Comparison of ENCODE assay signal across 11 cellular contexts in the genomic region with DNA sequence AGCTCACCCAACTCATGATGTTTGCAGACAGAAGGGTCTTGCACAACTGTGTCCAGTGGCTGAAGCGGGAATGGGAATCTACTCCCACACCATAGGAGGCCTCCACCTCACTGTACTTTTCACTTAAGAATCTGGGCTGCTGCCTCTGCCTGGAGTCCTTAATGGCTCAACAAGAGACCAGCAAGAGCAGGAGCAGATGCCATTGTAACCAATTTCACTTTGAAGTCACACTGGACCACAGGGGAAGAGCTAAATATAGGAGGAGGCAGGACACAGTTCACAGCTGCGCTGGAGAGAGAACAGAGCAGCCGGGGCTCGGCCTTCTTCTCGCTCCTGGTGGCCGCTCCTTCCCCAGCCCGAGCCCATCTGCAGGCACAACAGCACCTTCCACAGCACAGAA.
A peak's percentile ranks its signal among the peaks of the same experiment; 100 is the strongest.
DNase-seq lines count a peak whose midpoint lies in the region; ATAC-seq and TF ChIP-seq lines count a peak whose summit lies in the region.
"Had no signal": no experiment of that assay in that cellular context is flagged by ENCODE, and none has a peak within 500 bp of the region (broad histone marks: within the 10 kb centered on the region; RNA-seq: fewer than 3 reads in every experiment).

No MANE protein-coding gene starts in this region.

- intact Hi-C loops in IMR-90 (cut with micrococcal nuclease) (no loop called here), mammary epithelial cell (cut with micrococcal nuclease) (no loop called here)

- TF ChIP-seq POLR2A in IMR-90 (IDR thresholded peaks at IDR 0.05; ENCODE audit: low read depth, low read length): no peak

- ATAC-seq in IMR-90 (ENCODE audit: low read depth) (peak; percentile 37), HG03521 (IDR thresholded peaks at IDR 0.05; ENCODE audit: unreplicated experiment) (no peak)

- H4K8ac ChIP-seq in IMR-90 (ENCODE audit: low read depth in 2 of 2, low read length in 2 of 2): no peak overlapping the region

- H3K9ac ChIP-seq in IMR-90 (ENCODE audit: low read depth, low read length) (no peak overlapping the region), mammary epithelial cell (ENCODE audit: insufficient read depth, low read length) (no peak overlapping the region)

- H3K79me1 ChIP-seq in IMR-90 (ENCODE audit: low read depth in 1 of 2, low read length in 2 of 2): peaks cover 5 to 28% of the 10 kb centered on the region in 2 experiments; a peak in 3 of 4 replicates

- H3K4me1 ChIP-seq in IMR-90 (ENCODE audit: control insufficient read depth, insufficient read depth, low read length) (peaks cover 5% of the 10 kb centered on the region), mammary epithelial cell (ENCODE audit: insufficient read depth, low read length) (peaks cover 23% of the 10 kb centered on the region)

- H3K4me2 ChIP-seq in IMR-90 (ENCODE audit: low read depth, low read length): 0 out of 2 replicates have a peak overlapping the region, but pooled peaks have one; percentile 1
- H3K4me2 ChIP-seq in mammary epithelial cell (ENCODE audit: insufficient read depth, low read depth, low read length): no peak overlapping the region

- H3K27ac ChIP-seq in IMR-90 (ENCODE audit: insufficient read depth, low read length): no peak overlapping the region
- no peak overlapping the region for H3K27ac ChIP-seq in mammary epithelial cell (ENCODE audit: insufficient read depth, low read depth, low read length)

- no TSS peak for BruUV-seq in IMR-90 (replicated peaks; lab: Mats Ljungman, UMichigan)
- no TSS peak for BruUV-seq in mammary epithelial cell (replicated peaks; lab: Mats Ljungman, UMichigan)

- TF ChIP-seq RAD21 in IMR-90 (IDR thresholded peaks at IDR 0.05; ENCODE audit: low read length): no peak

- DNase-seq in IMR-90: peak; percentile 29
- no peak for DNase-seq in mammary epithelial cell
- peak; percentile 83 for DNase-seq in islet precursor cell
- DNase-seq in renal cortical epithelial cell (ENCODE audit: low read depth): peak; percentile 51
- DNase-seq in NK-92 treated with Interleukin-12 subunit alpha and Interleukin-12 subunit beta, amount 100 ng/mL, for 24 hours (lab: John Stamatoyannopoulos, UW): no peak
- no peak for DNase-seq in HPDE6-E6E7 (ENCODE audit: extremely low spot score)
- DNase-seq in LoVo (ENCODE audit: low spot score): no peak
- DNase-seq: activated CD4-positive, alpha-beta T cell treated with anti-CD3 and anti-CD28 coated beads, Interleukin-2, amount 10 ng/mL, durations not matched to agents 24 days and 14 days; H7; T-helper 1 cell had no signal

- no peak overlapping the region for H3K18ac ChIP-seq in IMR-90 (ENCODE audit: low read depth, low read length)

- TF ChIP-seq CTCF in IMR-90 (conservative IDR thresholded peaks at IDR 0.05; ENCODE audit: low read depth, low read length) (no peak), mammary epithelial cell (conservative IDR thresholded peaks at IDR 0.05 in 1 of 2, IDR thresholded peaks at IDR 0.05 in 1 of 2; ENCODE audit: extremely low read depth in 1 of 2, insufficient read depth in 1 of 2, low read depth in 1 of 2, low read length in 2 of 2) (no peak)

- H3K27me3 ChIP-seq in IMR-90 (ENCODE audit: control insufficient read depth, insufficient read depth, low read length) (no peaks in the 10 kb centered on the region), mammary epithelial cell (ENCODE audit: insufficient read depth, low read length) (no peaks in the 10 kb centered on the region)

- H3K79me2 ChIP-seq in mammary epithelial cell (ENCODE audit: insufficient read depth, low read length): no peaks in the 10 kb centered on the region

- H3K23ac ChIP-seq in IMR-90 (ENCODE audit: low read depth, low read length): no peak overlapping the region

- H3K4me3 ChIP-seq in IMR-90 (ENCODE audit: insufficient read depth, low read depth, low read length) (no peak overlapping the region), mammary epithelial cell (replicated peaks in 1 of 3; ENCODE audit: insufficient read depth in 1 of 3, low read depth in 2 of 3, low read length in 3 of 3) (no peak overlapping the region)

- POLR2A ChIA-PET in IMR-90 (lab: Charles Lee; ENCODE audit: unreplicated experiment): no interaction called here

- WGBS in IMR-90 (ENCODE audit: extremely low coverage in 2 of 2, insufficient read length in 1 of 2), 2 experiments: 65% methylated on average over 4 of the region's 7 CpGs; no CpG with 5 or more reads in 1 of the 2 experiments
- WGBS in mammary epithelial cell (ENCODE audit: low coverage, missing lambda C conversion rate): 83% methylated on average over 7 of the region's 7 CpGs

- H4K20me1 ChIP-seq in IMR-90 (ENCODE audit: insufficient read depth, low read length) (no peaks in the 10 kb centered on the region), mammary epithelial cell (ENCODE audit: insufficient read depth, low read length) (no peaks in the 10 kb centered on the region)

- no peak overlapping the region for H2BK15ac ChIP-seq in IMR-90 (ENCODE audit: low read depth, low read length)

- H2AK9ac ChIP-seq in IMR-90 (replicated peaks; ENCODE audit: low read depth, low read length, poor library complexity): no peak overlapping the region

- no peak overlapping the region for H2BK5ac ChIP-seq in IMR-90 (ENCODE audit: low read depth, low read length, poor library complexity, severe bottlenecking)

- H2BK120ac ChIP-seq in IMR-90 (ENCODE audit: low read depth, low read length): no peak overlapping the region

- H3K9me1 ChIP-seq in IMR-90 (ENCODE audit: insufficient read depth, low read length): peaks cover 10% of the 10 kb centered on the region

- H3K56ac ChIP-seq in IMR-90 (ENCODE audit: extremely low read depth, insufficient read depth, low read length): no peak overlapping the region

- H4K5ac ChIP-seq in IMR-90 (ENCODE audit: low read depth, low read length): no peak overlapping the region

- in situ Hi-C loops in IMR-90 (cut with MboI; ENCODE audit: low sequenced_read_pairs): no loop called here
- in situ Hi-C loops in mammary epithelial cell (cut with MboI; ENCODE audit: low sequenced_read_pairs in 2 of 2): no loop called here

- H2BK20ac ChIP-seq in IMR-90 (ENCODE audit: low read depth, low read length): 0 out of 2 replicates have a peak overlapping the region, but pooled peaks have one; percentile 22

- no peak overlapping the region for H2AFZ ChIP-seq in IMR-90 (replicated peaks; ENCODE audit: low read length, poor library complexity)
- H2AFZ ChIP-seq in mammary epithelial cell (ENCODE audit: low read depth, low read length): peak overlapping the region; percentile 28

- H3K36me3 ChIP-seq in IMR-90 (ENCODE audit: control insufficient read depth, insufficient read depth, low read length) (peaks cover 7% of the 10 kb centered on the region; the same call in 1 of the 2 replicates), mammary epithelial cell (ENCODE audit: insufficient read depth, low read length) (no peaks in the 10 kb centered on the region)

- H2AK5ac ChIP-seq in IMR-90 (ENCODE audit: low read depth, low read length): no peak overlapping the region

- dilution Hi-C loops in IMR-90 (cut with HindIII; ENCODE audit: low sequenced_read_pairs, unreplicated experiment) (no loop called here), mammary epithelial cell (cut with HindIII; ENCODE audit: low sequenced_read_pairs) (no loop called here)

- H3K9me3 ChIP-seq in IMR-90 (ENCODE audit: control insufficient read depth, insufficient read depth, low read length) (no peaks in the 10 kb centered on the region), mammary epithelial cell (replicated peaks; ENCODE audit: insufficient read depth, low read length) (no peaks in the 10 kb centered on the region)

- H4K91ac ChIP-seq in IMR-90 (ENCODE audit: insufficient read depth, low read depth, low read length): no peak overlapping the region

- H3K14ac ChIP-seq in IMR-90 (replicated peaks; ENCODE audit: low read depth, low read length): 0 out of 2 replicates have a peak overlapping the region, but pooled peaks have one; percentile 16

- H3K4ac ChIP-seq in IMR-90 (ENCODE audit: low read depth, low read length): peak overlapping the region; percentile 42; the same call in 1 of the 2 replicates

- CTCF ChIA-PET in IMR-90 (lab: Yijun Ruan, JAX) (no interaction called here), mammary epithelial cell (lab: Charles Lee; ENCODE audit: low non-redundant PET) (no interaction called here)

TF ChIP-seq in IMR-90, 13 proteins besides CTCF, POLR2A, EP300 and RAD21:
- no peak for TF ChIP-seq MXI1 (IDR thresholded peaks at IDR 0.05; ENCODE audit: borderline replicate concordance, low read depth, low read length)
- TF ChIP-seq CEBPB (IDR thresholded peaks at IDR 0.05; ENCODE audit: low read depth, low read length): peak; percentile 75

Comparison
In these comparisons a context has a peak if more than half of its experiments do, and no peak if none do; other contexts are left out.
1. DNase-seq: peak in IMR-90 (single experiment), islet precursor cell (single experiment) and renal cortical epithelial cell (single experiment); none in mammary epithelial cell (single experiment), NK-92 treated with Interleukin-12 subunit alpha and Interleukin-12 subunit beta, amount 100 ng/mL, for 24 hours (single experiment), HPDE6-E6E7 (single experiment) and LoVo (single experiment).